8 cellular contexts compared by ENCODE assay signal in genomic region chr19:53869805-53870484, GRCh38. TPM values are rescaled to one million over a fixed set of nuclear protein-coding genes. Genes with fewer than 3 reads are reported as not detected.
A peak's percentile ranks its signal among the peaks of the same experiment; 100 is the strongest.
DNase-seq lines count a peak whose midpoint lies in the region; ATAC-seq and TF ChIP-seq lines count a peak whose summit lies in the region.
"Not testable (repeated sequence)": the region's sequence is repeated elsewhere in the genome, so short reads cannot be mapped to it uniquely, and the experiment has no call there.
"Had no signal": no experiment of that assay in that cellular context is flagged by ENCODE, and none has a peak within 500 bp of the region (broad histone marks: within the 10 kb centered on the region; RNA-seq: fewer than 3 reads in every experiment).

No MANE protein-coding gene starts in this region.

- not testable (repeated sequence) for H3K9me3 ChIP-seq in neuronal stem cell (replicated peaks in 1 of 2; ENCODE audit: control insufficient read depth in 2 of 2, insufficient read depth in 1 of 2, low read depth in 1 of 2, low read length in 2 of 2)

- not testable (repeated sequence) for H3K27me3 ChIP-seq in GM23338 (ENCODE audit: insufficient read depth); neuronal stem cell (ENCODE audit: control insufficient read depth in 3 of 3, insufficient read depth in 3 of 3, low read depth in 1 of 3, low read length in 3 of 3)

- H3K4me1 Mint-ChIP-seq in GM23338 (peaks cover 39% of the 10 kb centered on the region), activated B cell treated with CpG ODN at 0.5 μM for 24 hours (peaks cover 66% of the 10 kb centered on the region), type B pancreatic cell (ENCODE audit: unreplicated experiment) (peaks cover 12% of the 10 kb centered on the region)
- H3K4me1 Mint-ChIP-seq in central memory CD8-positive, alpha-beta T cell = peaks cover 71% of the 10 kb centered on the region

- H4K8ac ChIP-seq in neuronal stem cell (ENCODE audit: low read depth, low read length) = not testable (repeated sequence)

- not testable (repeated sequence) for H3K14ac ChIP-seq in neuronal stem cell (ENCODE audit: low read length)

- peaks cover 22% of the 10 kb centered on the region for H3K4me1 ChIP-seq in GM23338 (ENCODE audit: insufficient read depth)
- H3K4me1 ChIP-seq in neuronal stem cell (ENCODE audit: control insufficient read depth in 2 of 2, insufficient read depth in 1 of 2, low read depth in 1 of 2, low read length in 2 of 2) = peaks cover 8 to 15% of the 10 kb centered on the region in 2 donors

- H2AFZ ChIP-seq in GM23338 = not testable (repeated sequence)
- peak overlapping the region; percentile 77 for H2AFZ ChIP-seq in neuronal stem cell (ENCODE audit: low read length)

- peak overlapping the region; percentile 98 for H3K27ac ChIP-seq in GM23338 (ENCODE audit: low read depth)
- H3K27ac ChIP-seq in neuronal stem cell (replicated peaks; ENCODE audit: low read length) = peak overlapping the region; percentile 61

- H3K79me1 ChIP-seq in neuronal stem cell (ENCODE audit: low read depth, low read length) = peaks cover 13% of the 10 kb centered on the region

- peak overlapping the region; percentile 87 for H3K4me3 Mint-ChIP-seq in GM23338
- H3K4me3 Mint-ChIP-seq in activated B cell treated with CpG ODN at 0.5 μM for 24 hours = peak overlapping the region; percentile 91
- H3K4me3 Mint-ChIP-seq in central memory CD8-positive, alpha-beta T cell = peak overlapping the region; percentile 94
- peak overlapping the region; percentile 98 for H3K4me3 Mint-ChIP-seq in type B pancreatic cell

- peaks cover 28% of the 10 kb centered on the region for H3F3A ChIP-seq in GM23338 (replicated peaks; ENCODE audit: low read depth)

- not testable (repeated sequence) for H2AK5ac ChIP-seq in neuronal stem cell (ENCODE audit: low read depth, low read length)

- POLR2A ChIA-PET in activated B cell treated with CpG ODN at 0.5 μM for 24 hours (lab: Charles Lee) = interaction anchor here (0.6 to 0.9 kb wide), 2 partner anchors 9 to 24 kb away, joined by 3 to 4 read pairs; no protein-coding TSS in a partner anchor

- peaks cover 18% of the 10 kb centered on the region; the same call in 1 of the 2 replicates for H3K36me3 ChIP-seq in GM23338 (ENCODE audit: insufficient read depth)
- peaks cover 19 to 43% of the 10 kb centered on the region in 2 donors for H3K36me3 ChIP-seq in neuronal stem cell (replicated peaks in 1 of 2; ENCODE audit: control insufficient read depth in 2 of 2, insufficient read depth in 2 of 2, low read length in 2 of 2)

- peak overlapping the region; percentile 22 for H3K9ac ChIP-seq in neuronal stem cell (ENCODE audit: low read depth, low read length, poor library complexity)

- H3K4me2 ChIP-seq in GM23338 = peak overlapping the region; percentile 100
- peak overlapping the region; percentile 88 for H3K4me2 ChIP-seq in neuronal stem cell (ENCODE audit: insufficient read depth, low read length, poor library complexity, severe bottlenecking)

- not testable (repeated sequence) for H3K9me3 Mint-ChIP-seq in GM23338, activated B cell treated with CpG ODN at 0.5 μM for 24 hours, type B pancreatic cell
- H3K9me3 Mint-ChIP-seq in central memory CD8-positive, alpha-beta T cell = peaks cover 10% of the 10 kb centered on the region

- H3K79me2 ChIP-seq in GM23338 (replicated peaks; ENCODE audit: insufficient read depth) = peaks cover 28% of the 10 kb centered on the region

- H2BK120ac ChIP-seq in neuronal stem cell (ENCODE audit: low read depth, low read length) = not testable (repeated sequence)

- not testable (repeated sequence) for H2BK5ac ChIP-seq in neuronal stem cell (ENCODE audit: low read length)

- H3K18ac ChIP-seq in neuronal stem cell (ENCODE audit: low read length) = peak overlapping the region; percentile 94

- not testable (repeated sequence) for H2BK12ac ChIP-seq in neuronal stem cell (ENCODE audit: low read length)

- H2BK15ac ChIP-seq in neuronal stem cell (ENCODE audit: low read length) = not testable (repeated sequence)

- H3K9me2 ChIP-seq in GM23338 (ENCODE audit: insufficient read depth) = not testable (repeated sequence)

- not testable (repeated sequence) for H3K23ac ChIP-seq in neuronal stem cell (ENCODE audit: low read depth, low read length, poor library complexity)

- not testable (repeated sequence) for TF ChIP-seq CTCF in GM23338 (conservative IDR thresholded peaks at IDR 0.05; ENCODE audit: low read depth in 2 of 2); activated B cell treated with CpG ODN at 0.5 μM for 24 hours (IDR thresholded peaks at IDR 0.05); type B pancreatic cell (conservative IDR thresholded peaks at IDR 0.05)

- H4K20me1 ChIP-seq in GM23338 (replicated peaks; ENCODE audit: insufficient read depth) = not testable (repeated sequence)

- not testable (repeated sequence) for ATAC-seq in GM23338; activated B cell treated with CpG ODN at 0.5 μM for 24 hours (ENCODE audit: low read depth); central memory CD8-positive, alpha-beta T cell (replicated peaks; ENCODE audit: extremely low read depth, poor library complexity, severe bottlenecking)

- not testable (repeated sequence) for DNase-seq in GM23338 (ENCODE audit: low spot score); activated B cell treated with CpG ODN at 0.5 μM for 24 hours; central memory CD8-positive, alpha-beta T cell (ENCODE audit: low spot score in 2 of 2); neuronal stem cell (ENCODE audit: low spot score); type B pancreatic cell (ENCODE audit: extremely low spot score, unreplicated experiment)

- H3K27ac Mint-ChIP-seq in GM23338 (0 out of 2 replicates have a peak overlapping the region, but pooled peaks have one; percentile 62), activated B cell treated with CpG ODN at 0.5 μM for 24 hours (peak overlapping the region; percentile 86), type B pancreatic cell (peak overlapping the region; percentile 98)
- H3K27ac Mint-ChIP-seq in central memory CD8-positive, alpha-beta T cell (ENCODE audit: low read depth) = peak overlapping the region; percentile 100

- H3K4me3 ChIP-seq in GM23338 (peak overlapping the region; percentile 99), iPS-11a (ENCODE audit: low read depth, low read length) (peak overlapping the region; percentile 69), neuronal stem cell (ENCODE audit: low read length in 2 of 2) (peak overlapping the region; percentile 87 to 96)

- not testable (repeated sequence) for H3K4ac ChIP-seq in neuronal stem cell (ENCODE audit: low read length)

- not testable (repeated sequence) for H4K91ac ChIP-seq in neuronal stem cell (ENCODE audit: low read depth, low read length, poor library complexity)

- no CpG with 5 or more reads among the region's 24 CpGs for WGBS in neuronal stem cell (ENCODE audit: extremely low coverage in 2 of 2, insufficient read length in 2 of 2, insufficient replicate concordance in 1 of 2), 2 donors

- H3K27me3 Mint-ChIP-seq in GM23338 (ENCODE audit: insufficient read depth, low read depth, poor library complexity) = peaks cover 37% of the 10 kb centered on the region
- not testable (repeated sequence) for H3K27me3 Mint-ChIP-seq in activated B cell treated with CpG ODN at 0.5 μM for 24 hours; central memory CD8-positive, alpha-beta T cell; type B pancreatic cell

- intact Hi-C loops in activated B cell treated with CpG ODN at 0.5 μM for 24 hours (cut with micrococcal nuclease) = loop anchor here (1.0 to 5.0 kb wide), 5 partner anchors 232 to 1782 kb away; partner anchors contain the start of genes LENG8, NDUFA3, OSCAR and PRPF31

- peaks cover 30% of the 10 kb centered on the region for H3K36me3 Mint-ChIP-seq in GM23338 (ENCODE audit: low read depth)
- peaks cover 23% of the 10 kb centered on the region for H3K36me3 Mint-ChIP-seq in activated B cell treated with CpG ODN at 0.5 μM for 24 hours (ENCODE audit: low read depth)
- peaks cover 78% of the 10 kb centered on the region for H3K36me3 Mint-ChIP-seq in central memory CD8-positive, alpha-beta T cell (ENCODE audit: insufficient read depth)
- peaks cover 19% of the 10 kb centered on the region for H3K36me3 Mint-ChIP-seq in type B pancreatic cell

- CTCF ChIA-PET in activated B cell treated with CpG ODN at 0.5 μM for 24 hours (lab: Charles Lee) = not testable (repeated sequence)

RNA-seq across cellular contexts. Expression of gene MYADM, which starts 2.3 kb away (rescaled TPM):
- 40.5 and 57.1 TPM in 2 replicates for total RNA-seq in GM23338 (2014; rRNA removed; shearing (Covaris generic))
- polyA plus RNA-seq in GM23338 (2016; fragmentation: Nextera tagmentation; extraction: Ambion mirVana) = 43.6 and 49.9 TPM in 2 replicates
- total RNA-seq in activated B cell treated with CpG ODN at 0.5 μM for 24 hours (10.9 and 12.9 TPM in 2 replicates), type B pancreatic cell (ENCODE audit: low replicate concordance) (69.5 and 73.5 TPM in 2 replicates)
- 113 TPM for polyA plus RNA-seq in neuronal stem cell (2013, experiment 1 of 2)
- polyA plus RNA-seq in neuronal stem cell (2013, experiment 2 of 2) = 114 TPM

RNA-seq across cellular contexts. Expression of gene PRKCG, which starts 12.1 kb away (rescaled TPM):
- total RNA-seq in GM23338 (2014; rRNA removed; shearing (Covaris generic)) = 11.1 and 15.9 TPM in 2 replicates
- 14.9 and 15.4 TPM in 2 replicates for polyA plus RNA-seq in GM23338 (2016; fragmentation: Nextera tagmentation; extraction: Ambion mirVana)
- not detected in 2 replicates for total RNA-seq in activated B cell treated with CpG ODN at 0.5 μM for 24 hours
- 9.0 TPM for polyA plus RNA-seq in neuronal stem cell (2013, experiment 1 of 2)
- polyA plus RNA-seq in neuronal stem cell (2013, experiment 2 of 2) = 8.8 TPM
- 2.4 and 3.1 TPM in 2 replicates for total RNA-seq in type B pancreatic cell (ENCODE audit: low replicate concordance)
- total RNA-seq: left ventricle myocardium superior had no signal

RNA-seq across cellular contexts. Expression of gene CACNG7, which starts 39.1 kb away (rescaled TPM):
- 15.6 and 17.9 TPM in 2 replicates for total RNA-seq in GM23338 (2014; rRNA removed; shearing (Covaris generic))
- polyA plus RNA-seq in GM23338 (2016; fragmentation: Nextera tagmentation; extraction: Ambion mirVana) = 9.4 and 9.8 TPM in 2 replicates
- total RNA-seq in activated B cell treated with CpG ODN at 0.5 μM for 24 hours = not detected in 2 replicates
- 121 TPM for polyA plus RNA-seq in neuronal stem cell (2013, experiment 1 of 2)
- polyA plus RNA-seq in neuronal stem cell (2013, experiment 2 of 2) = 117 TPM
- 0.67 and 6.0 TPM in 2 replicates for total RNA-seq in type B pancreatic cell (ENCODE audit: low replicate concordance)
- total RNA-seq: dermis blood vessel endothelial cell, left ventricle myocardium superior had no signal

RNA-seq across cellular contexts. Expression of gene NLRP12, which starts 45.8 kb away (rescaled TPM):
- total RNA-seq in GM23338 (2014; rRNA removed; shearing (Covaris generic)) = 7.5 and 8.4 TPM in 2 replicates
- polyA plus RNA-seq in GM23338 (2016; fragmentation: Nextera tagmentation; extraction: Ambion mirVana) = 1.9 and 2.6 TPM in 2 replicates
- total RNA-seq in activated B cell treated with CpG ODN at 0.5 μM for 24 hours (not detected in 2 replicates), type B pancreatic cell (ENCODE audit: low replicate concordance) (not detected in 2 replicates)
- 0.03 TPM for polyA plus RNA-seq in neuronal stem cell (2013, experiment 1 of 2)
- 0.01 TPM for polyA plus RNA-seq in neuronal stem cell (2013, experiment 2 of 2)
